Comparison of ENCODE assay signal across 8 cellular contexts in the genomic region with DNA sequence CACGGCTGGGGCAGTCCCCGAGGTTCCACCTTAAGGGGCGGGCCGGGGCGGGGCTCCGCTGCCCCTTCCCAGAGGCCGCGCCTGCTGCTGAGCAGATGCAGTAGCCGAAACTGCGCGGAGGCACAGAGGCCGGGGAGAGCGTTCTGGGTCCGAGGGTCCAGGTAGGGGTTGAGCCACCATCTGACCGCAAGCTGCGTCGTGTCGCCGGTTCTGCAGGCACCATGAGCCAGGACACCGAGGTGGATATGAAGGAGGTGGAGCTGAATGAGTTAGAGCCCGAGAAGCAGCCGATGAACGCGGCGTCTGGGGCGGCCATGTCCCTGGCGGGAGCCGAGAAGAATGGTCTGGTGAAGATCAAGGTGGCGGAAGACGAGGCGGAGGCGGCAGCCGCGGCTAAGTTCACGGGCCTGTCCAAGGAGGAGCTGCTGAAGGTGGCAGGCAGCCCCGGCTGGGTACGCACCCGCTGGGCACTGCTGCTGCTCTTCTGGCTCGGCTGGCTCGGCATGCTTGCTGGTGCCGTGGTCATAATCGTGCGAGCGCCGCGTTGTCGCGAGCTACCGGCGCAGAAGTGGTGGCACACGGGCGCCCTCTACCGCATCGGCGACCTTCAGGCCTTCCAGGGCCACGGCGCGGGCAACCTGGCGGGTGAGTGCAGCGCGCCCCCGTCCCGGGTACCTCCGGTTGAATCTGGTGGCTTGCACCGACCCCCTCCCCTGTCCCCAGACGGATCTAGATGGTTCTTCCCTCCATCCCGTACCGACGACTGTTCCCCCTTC.
DNase-seq lines count a peak whose midpoint lies in the region; ATAC-seq lines count a peak whose summit lies in the region.

A gene (plus strand): TSS at position 94 of the 776 bp plus-strand sequence. CDS start 128 bp downstream, at position 222.

- peak within 1 kb of the TSS; percentile 99 for H3K27ac ChIP-seq in cingulate gyrus (ENCODE audit: low read depth, low read length)

- peak; percentile 75 for ATAC-seq in GM18909 (IDR thresholded peaks at IDR 0.05; ENCODE audit: poor library complexity, unreplicated experiment)
- peak; percentile 60 for ATAC-seq in HG03159 (IDR thresholded peaks at IDR 0.05; ENCODE audit: unreplicated experiment)

- DNase-seq in Ammon's horn (ENCODE audit: low spot score) (peak; percentile 92), NCI-H446 (lab: John Stamatoyannopoulos, UW) (peak; percentile 77 to 89), left kidney (ENCODE audit: low read depth, low spot score) (peak; percentile 95)
- DNase-seq in activated CD4-positive, alpha-beta T cell treated with anti-CD3 and anti-CD28 coated beads for 4 hours: peak; percentile 87 to 88
- peak; percentile 85 for DNase-seq in stimulated activated CD4-positive, alpha-beta T cell treated with anti-CD3 and anti-CD28 coated beads, Interleukin-2, amount 100 ng/mL, for 4 hours (ENCODE audit: low read depth)

Comparison
In these comparisons a context has a peak if more than half of its experiments do, and no peak if none do; other contexts are left out.
1. Peak in every context shown above with its lines: DNase-seq, ATAC-seq and H3K27ac ChIP-seq.